ENCODE assay signal across 8 cellular contexts in the genomic region with DNA sequence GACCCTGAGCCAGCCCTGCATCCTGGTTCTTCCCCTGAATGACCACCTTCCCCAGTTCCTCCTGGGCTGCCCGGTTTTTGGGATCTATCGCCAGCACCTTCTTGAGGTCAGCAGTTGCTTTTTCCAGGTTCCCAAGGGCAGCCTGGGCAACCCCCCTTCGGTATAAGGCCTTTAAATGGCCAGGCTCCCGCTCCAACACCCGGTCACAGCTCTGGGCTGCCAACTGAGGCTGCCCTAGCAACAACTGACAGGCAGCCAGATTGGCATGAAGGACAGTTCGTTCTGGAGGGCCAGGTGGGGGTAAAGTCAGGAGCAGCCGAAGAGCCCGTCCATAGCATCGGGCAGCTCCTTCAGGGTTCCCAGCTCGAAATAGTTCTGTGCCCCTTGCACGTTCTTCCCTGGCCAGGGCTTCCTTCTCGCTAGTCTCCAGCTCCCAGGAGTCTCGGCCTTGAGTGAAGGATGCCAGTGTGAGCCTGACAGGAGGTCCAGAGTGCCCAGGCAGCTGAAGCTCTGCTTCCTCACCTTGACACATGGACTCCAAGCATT. TPM values are rescaled to one million over a fixed set of nuclear protein-coding genes. Genes with fewer than 3 reads are reported as not detected.
A peak's percentile ranks its signal among the peaks of the same experiment; 100 is the strongest.
DNase-seq lines count a peak whose midpoint lies in the region; ATAC-seq and TF ChIP-seq lines count a peak whose summit lies in the region.

No MANE protein-coding gene starts in this region.

- TF ChIP-seq POLR2A in breast epithelium (IDR thresholded peaks at IDR 0.05) = no peak

- TF ChIP-seq CTCF in cardiac muscle cell (IDR thresholded peaks at IDR 0.05; ENCODE audit: low read depth, low read length) (no peak), breast epithelium (IDR thresholded peaks at IDR 0.05) (no peak), mesothelial cell of epicardium (IDR thresholded peaks at IDR 0.05; ENCODE audit: unreplicated experiment) (no peak), upper lobe of right lung (IDR thresholded peaks at IDR 0.05) (no peak)

- H3K27ac ChIP-seq in cardiac muscle cell (peak overlapping the region; percentile 6), breast epithelium (peak overlapping the region; percentile 93), upper lobe of right lung (peak overlapping the region; percentile 78)

- H3K4me3 Mint-ChIP-seq in mesothelial cell of epicardium = peak overlapping the region; percentile 98

- H3K27me3 ChIP-seq in cardiac muscle cell (no peaks in the 10 kb centered on the region), breast epithelium (no peaks in the 10 kb centered on the region), upper lobe of right lung (no peaks in the 10 kb centered on the region)

- no peaks in the 10 kb centered on the region for H3K9me3 Mint-ChIP-seq in mesothelial cell of epicardium

- H3K36me3 ChIP-seq in cardiac muscle cell (no peaks in the 10 kb centered on the region), breast epithelium (peaks cover 6% of the 10 kb centered on the region), upper lobe of right lung (peaks cover 30% of the 10 kb centered on the region)

- peaks cover under 1% of the 10 kb centered on the region for H3K27me3 Mint-ChIP-seq in mesothelial cell of epicardium (ENCODE audit: low read depth)

- H3K4me1 Mint-ChIP-seq in mesothelial cell of epicardium = peaks cover 30% of the 10 kb centered on the region

- peaks cover 11% of the 10 kb centered on the region for H3K36me3 Mint-ChIP-seq in mesothelial cell of epicardium

- H3K9me3 ChIP-seq in cardiac muscle cell (ENCODE audit: low read depth) = no peaks in the 10 kb centered on the region
- H3K9me3 ChIP-seq in breast epithelium = no peaks in the 10 kb centered on the region
- no peaks in the 10 kb centered on the region for H3K9me3 ChIP-seq in upper lobe of right lung

- ATAC-seq in left ventricle myocardium superior (no peak), upper lobe of right lung (no peak), GM21381 (IDR thresholded peaks at IDR 0.05; ENCODE audit: unreplicated experiment) (no peak), GM19467 (IDR thresholded peaks at IDR 0.05; ENCODE audit: unreplicated experiment) (no peak)

- H3K27ac Mint-ChIP-seq in mesothelial cell of epicardium = peak overlapping the region; percentile 98

- peaks cover 18% of the 10 kb centered on the region for H3K4me1 ChIP-seq in cardiac muscle cell (ENCODE audit: low read depth)
- H3K4me1 ChIP-seq in breast epithelium = peaks cover 7 to 21% of the 10 kb centered on the region in 2 donors
- H3K4me1 ChIP-seq in upper lobe of right lung = peaks cover 26% of the 10 kb centered on the region

- DNase-seq in cardiac muscle cell (ENCODE audit: low read depth in 1 of 2, low spot score in 1 of 2) (no peak), left ventricle myocardium superior (no peak), breast epithelium (ENCODE audit: low spot score in 2 of 2) (no peak), mesothelial cell of epicardium (ENCODE audit: low spot score in 2 of 2, unreplicated experiment in 2 of 2) (no peak), upper lobe of right lung (no peak), HuH-7.5 (ENCODE audit: low spot score) (no peak)

- no peak overlapping the region for H3K4me3 ChIP-seq in cardiac muscle cell
- peak overlapping the region; percentile 61 to 95 (median 90) for H3K4me3 ChIP-seq in breast epithelium
- peak overlapping the region; percentile 59 for H3K4me3 ChIP-seq in upper lobe of right lung

- intact Hi-C loops in left ventricle myocardium superior (cut with micrococcal nuclease) = loop anchor here (10.0 kb wide), 1 partner anchor 46 kb away; a partner anchor contains a TSS
- intact Hi-C loops in breast epithelium (cut with DNase I; ENCODE audit: low total_unique reads) = no loop called here
- intact Hi-C loops in upper lobe of right lung (cut with DNase I) = no loop called here

RNA-seq across cellular contexts. Expression of a gene that starts 0.8 kb away (rescaled TPM):
- 39.7 and 60.8 TPM in 2 replicates for total RNA-seq in cardiac muscle cell
- 43.0 and 49.5 TPM in 2 replicates for polyA plus RNA-seq in cardiac muscle cell
- total RNA-seq in left ventricle myocardium superior = 26.8 TPM
- 10 to 100 TPM; 37.0 to 44.8 (median 43.6) TPM for total RNA-seq in breast epithelium
- 95.8 to 99.8 TPM (median 96.3 TPM) in 3 replicates for total RNA-seq in mesothelial cell of epicardium
- total RNA-seq in upper lobe of right lung = 78.1 TPM

RNA-seq across cellular contexts. Expression of a gene that starts 1.3 kb away (rescaled TPM):
- total RNA-seq in cardiac muscle cell (7.0 and 7.7 TPM in 2 replicates), left ventricle myocardium superior (2.6 TPM), breast epithelium (1 to 10 TPM; 2.6 to 4.1 (median 2.7) TPM), mesothelial cell of epicardium (5.4 to 6.0 TPM (median 6.0 TPM) in 3 replicates), upper lobe of right lung (4.3 TPM)
- polyA plus RNA-seq in cardiac muscle cell = 10.0 and 14.2 TPM in 2 replicates

RNA-seq across cellular contexts. Expression of a gene that starts 19.7 kb away (rescaled TPM):
- total RNA-seq in cardiac muscle cell = 3.0 and 9.3 TPM in 2 replicates
- polyA plus RNA-seq in cardiac muscle cell = 0.92 and 1.7 TPM in 2 replicates
- total RNA-seq in left ventricle myocardium superior = 64.1 TPM
- total RNA-seq in breast epithelium = 100 to 1,000 TPM in 1 of 3 donors, 10 to 100 TPM in 2; 32.9 to 109 (median 89.8) TPM
- total RNA-seq in mesothelial cell of epicardium = 10.8 to 13.9 TPM (median 13.6 TPM) in 3 replicates
- 162 TPM for total RNA-seq in upper lobe of right lung

RNA-seq across cellular contexts. Expression of a gene that starts 22.9 kb away (rescaled TPM):
- total RNA-seq in cardiac muscle cell = 0.78 and 4.4 TPM in 2 replicates
- 4.9 and 6.2 TPM in 2 replicates for polyA plus RNA-seq in cardiac muscle cell
- total RNA-seq in left ventricle myocardium superior = 0.27 TPM
- 1 to 10 TPM in 2 of 3 donors, under 1 TPM in 1; 0.48 to 2.8 (median 1.3) TPM for total RNA-seq in breast epithelium
- total RNA-seq in mesothelial cell of epicardium = 3.0 to 4.5 TPM (median 3.4 TPM) in 3 replicates
- total RNA-seq in upper lobe of right lung = 1.4 TPM

RNA-seq across cellular contexts. Expression of a gene that starts 25.1 kb away (rescaled TPM):
- total RNA-seq in cardiac muscle cell (42.7 and 147 TPM in 2 replicates), left ventricle myocardium superior (22.6 TPM), breast epithelium (10 to 100 TPM; 18.4 to 59.6 (median 28.5) TPM), mesothelial cell of epicardium (49.3 to 58.6 TPM (median 51.5 TPM) in 3 replicates), upper lobe of right lung (19.2 TPM)
- polyA plus RNA-seq in cardiac muscle cell = 34.6 and 50.2 TPM in 2 replicates

Comparison
In these comparisons a context has a peak if more than half of its experiments do, and no peak if none do; other contexts are left out.
1. H3K27ac ChIP-seq: peak in every context shown above with its lines; median percentile 93 in breast epithelium; 78 in upper lobe of right lung; 6 in cardiac muscle cell.